ENCODE assay signal across 24 cellular contexts in genomic region chr6:134470090-134470975, GRCh38.
DNase-seq lines count a peak whose midpoint lies in the region; ATAC-seq, FAIRE-seq and TF ChIP-seq lines count a peak whose summit lies in the region.
"Had no signal": no experiment of that assay in that cellular context is flagged by ENCODE, and none has a peak within 500 bp of the region (broad histone marks: within the 10 kb centered on the region; RNA-seq: fewer than 3 reads in every experiment).

No MANE protein-coding gene starts in this region.

- CTCF ChIA-PET in HepG2 (lab: Yijun Ruan, JAX; ENCODE audit: low intra/inter-chr PET ratio, low total read pairs) = no interaction called here

- no peaks in the 10 kb centered on the region for H4K20me1 ChIP-seq in HepG2 (ENCODE audit: insufficient read depth, low read length)
- H4K20me1 ChIP-seq: BLaER1 treated with 17β-estradiol and CSF1 and Interleukin-3, amounts not matched to agents 10 nM and 100 nM had no signal

- WGBS in HepG2 (ENCODE audit: low lambda C conversion rate) = 21% methylated on average over 5 of the region's 5 CpGs
- 80% methylated on average over 3 of the region's 5 CpGs for WGBS in right lobe of liver (ENCODE audit: insufficient coverage, low coverage, low lambda C conversion rate, missing lambda C conversion rate)
- WGBS in psoas muscle, 3 donors = 35 to 60% (median 38%) methylated on average over 5 of the region's 5 CpGs
- 92 to 96% methylated on average over 5 of the region's 5 CpGs for WGBS in thyroid gland, 2 donors

- no peak for TF ChIP-seq POLR2A in HepG2 (IDR thresholded peaks at IDR 0.05; ENCODE audit: insufficient read depth in 1 of 2, low read depth in 2 of 2, low read length in 2 of 2)
- TF ChIP-seq POLR2A in right lobe of liver (IDR thresholded peaks at IDR 0.05) = no peak
- no peak for TF ChIP-seq POLR2A in thyroid gland (IDR thresholded peaks at IDR 0.05)

- in situ Hi-C loops in HepG2 (cut with HindIII; ENCODE audit: extremely low pct_ligation_motif_present, low pct_unique_long_range_greater_than_20kb) = no loop called here

- H3K4me3 ChIP-seq in HepG2 (replicated peaks in 1 of 3; ENCODE audit: insufficient read depth in 1 of 3, low read depth in 2 of 3, low read length in 3 of 3) = no peak overlapping the region
- no peak overlapping the region for H3K4me3 ChIP-seq in right lobe of liver
- H3K4me3 ChIP-seq in dorsolateral prefrontal cortex = no peak overlapping the region
- H3K4me3 ChIP-seq in psoas muscle = peak overlapping the region; percentile 10
- no peak overlapping the region for H3K4me3 ChIP-seq in thyroid gland (replicated peaks in 1 of 3)
- H3K4me3 ChIP-seq: BLaER1 treated with 17β-estradiol and CSF1 and Interleukin-3, amounts not matched to agents 10 nM and 100 nM; GM23248 had no signal

- no peaks in the 10 kb centered on the region for H3K4me1 ChIP-seq in HepG2 (ENCODE audit: insufficient read depth, low read length)
- H3K4me1 ChIP-seq in right lobe of liver = peaks cover 0 to 28% (median 12%) of the 10 kb centered on the region in 4 donors
- H3K4me1 ChIP-seq in psoas muscle = peaks cover 48% of the 10 kb centered on the region
- H3K4me1 ChIP-seq in thyroid gland = peaks cover 4 to 27% of the 10 kb centered on the region in 2 donors

- no peak overlapping the region for H3K27ac ChIP-seq in HepG2 (ENCODE audit: extremely low read length, insufficient read depth, low read length)
- H3K27ac ChIP-seq in right lobe of liver = no peak overlapping the region
- peak overlapping the region in 40 of 59 donors; percentile 2 to 84 (median 62) for H3K27ac ChIP-seq in dorsolateral prefrontal cortex
- peak overlapping the region; percentile 87 for H3K27ac ChIP-seq in psoas muscle
- no peak overlapping the region for H3K27ac ChIP-seq in thyroid gland
- H3K27ac ChIP-seq: BLaER1 treated with 17β-estradiol and CSF1 and Interleukin-3, amounts not matched to agents 10 nM and 100 nM; GM23248 had no signal

- H3K9me3 ChIP-seq in HepG2 (ENCODE audit: low read length) (no peaks in the 10 kb centered on the region), right lobe of liver (no peaks in the 10 kb centered on the region), psoas muscle (no peaks in the 10 kb centered on the region), thyroid gland (no peaks in the 10 kb centered on the region)
- H3K9me3 ChIP-seq: BLaER1 treated with 17β-estradiol and CSF1 and Interleukin-3, amounts not matched to agents 10 nM and 100 nM; SK-N-SH had no signal

- H3K9ac ChIP-seq in HepG2 (ENCODE audit: insufficient read depth, low read depth, low read length) = no peak overlapping the region
- H3K9ac ChIP-seq: BLaER1 treated with 17β-estradiol and CSF1 and Interleukin-3, amounts not matched to agents 10 nM and 100 nM; GM23248; SK-N-SH had no signal

- no peak overlapping the region for H2AFZ ChIP-seq in HepG2 (ENCODE audit: low read length)
- H2AFZ ChIP-seq: GM23248 had no signal

- H3K79me2 ChIP-seq in HepG2 (ENCODE audit: insufficient read depth, low read length) = no peaks in the 10 kb centered on the region

- TF ChIP-seq CTCF in HepG2 (CRISPR knock-in tag; IDR thresholded peaks at IDR 0.05) = no peak
- TF ChIP-seq CTCF in right lobe of liver (IDR thresholded peaks at IDR 0.05) = no peak
- no peak for TF ChIP-seq CTCF in dorsolateral prefrontal cortex (IDR thresholded peaks at IDR 0.05 in 54 of 56, conservative IDR thresholded peaks at IDR 0.05 in 2 of 56; ENCODE audit: low read depth in 1 of 56, partially characterized antibody in 56 of 56)
- no peak for TF ChIP-seq CTCF in psoas muscle (IDR thresholded peaks at IDR 0.05)
- TF ChIP-seq CTCF in thyroid gland (IDR thresholded peaks at IDR 0.05) = no peak

- H3K36me3 ChIP-seq in HepG2 (replicated peaks in 1 of 2; ENCODE audit: control insufficient read depth in 1 of 2, insufficient read depth in 2 of 2, low read length in 2 of 2) (no peaks in the 10 kb centered on the region), right lobe of liver (no peaks in the 10 kb centered on the region), psoas muscle (ENCODE audit: insufficient read depth in 1 of 2, low read depth in 1 of 2) (no peaks in the 10 kb centered on the region), thyroid gland (no peaks in the 10 kb centered on the region)
- H3K36me3 ChIP-seq: BLaER1 treated with 17β-estradiol and CSF1 and Interleukin-3, amounts not matched to agents 10 nM and 100 nM had no signal

- no TSS peak for BruUV-seq in HepG2 (replicated peaks; lab: Mats Ljungman, UMichigan)

- no peak for DNase-seq in HepG2 (ENCODE audit: low spot score)
- DNase-seq in right lobe of liver = no peak
- no peak for DNase-seq in dorsolateral prefrontal cortex
- DNase-seq in psoas muscle = no peak
- DNase-seq in NOMO-1 treated with DMSO at 0.1 percent for 48 hours (lab: John Stamatoyannopoulos, UW; ENCODE audit: unreplicated experiment) = no peak
- DNase-seq in thyroid gland = no peak
- DNase-seq: CD4-positive, alpha-beta T cell; GM23248; H9; Karpas-422; NCI-H1092; NCI-H1417 treated with DMSO at 0.1 percent for 48 hours; NCI-H1694 treated with DMSO at 0.1 percent for 48 hours; NCI-H2081; NCI-H2171; NCI-H226; NCI-H510A; NCI-H69; PC-3; SK-N-SH had no signal

- no peak for TF ChIP-seq EP300 in HepG2 (IDR thresholded peaks at IDR 0.05; ENCODE audit: low read depth in 2 of 2, low read length in 2 of 2)
- no peak for TF ChIP-seq EP300 in HepG2 (CRISPR knock-in tag; IDR thresholded peaks at IDR 0.05; ENCODE audit: borderline replicate concordance)

- no peak for ATAC-seq in HepG2
- ATAC-seq in right lobe of liver = no peak
- ATAC-seq in psoas muscle = peak; percentile 48 to 83 (median 64)
- no peak for ATAC-seq in HG03196 (IDR thresholded peaks at IDR 0.05; ENCODE audit: unreplicated experiment)
- ATAC-seq: PC-3 had no signal

- POLR2A ChIA-PET in HepG2 (lab: Yijun Ruan, JAX) = no interaction called here

- no peak for TF ChIP-seq RAD21 in HepG2 (CRISPR knock-in tag; IDR thresholded peaks at IDR 0.05)

- no peak overlapping the region for H3K4me2 ChIP-seq in HepG2 (ENCODE audit: low read depth, low read length)
- H3K4me2 ChIP-seq: BLaER1 treated with 17β-estradiol and CSF1 and Interleukin-3, amounts not matched to agents 10 nM and 100 nM; SK-N-SH had no signal

- no peak for FAIRE-seq in HepG2 (lab: Jason Lieb, UNC)
- FAIRE-seq: A204.1, D721Med had no signal

- intact Hi-C loops in HepG2 (cut with micrococcal nuclease; ENCODE audit: unreplicated experiment) = no loop called here
- intact Hi-C loops in right lobe of liver (cut with DNase I) = no loop called here
- intact Hi-C loops in dorsolateral prefrontal cortex (cut with DNase I) = no loop called here
- intact Hi-C loops in psoas muscle (cut with DNase I) = loop anchor here in 1 of 2 donors (5.0 kb wide), 1 partner anchor 293 kb away; no protein-coding TSS in a partner anchor
- intact Hi-C loops in thyroid gland (cut with DNase I) = no loop called here

- H3K27me3 ChIP-seq in HepG2 (ENCODE audit: control insufficient read depth in 1 of 2, insufficient read depth in 2 of 2, low read length in 2 of 2) = 0 out of 5 replicates have a peak, but pooled peaks cover 0 to 5% of the 10 kb centered on the region in 2 experiments
- H3K27me3 ChIP-seq in right lobe of liver = no peaks in the 10 kb centered on the region
- H3K27me3 ChIP-seq in dorsolateral prefrontal cortex = no peaks in the 10 kb centered on the region
- H3K27me3 ChIP-seq in psoas muscle (ENCODE audit: insufficient read depth in 3 of 3, low read length in 2 of 3) = no peaks in the 10 kb centered on the region
- no peaks in the 10 kb centered on the region for H3K27me3 ChIP-seq in thyroid gland
- H3K27me3 ChIP-seq: BLaER1 treated with 17β-estradiol and CSF1 and Interleukin-3, amounts not matched to agents 10 nM and 100 nM had no signal

TF ChIP-seq in HepG2, 621 proteins besides CTCF, POLR2A, EP300 and RAD21:
- TF ChIP-seq HNRNPK (IDR thresholded peaks at IDR 0.05; ENCODE audit: low read depth, low read length, poor library complexity, severe bottlenecking) = peak; percentile 21
- TF ChIP-seq KLF12 (CRISPR knock-in tag; IDR thresholded peaks at IDR 0.05; ENCODE audit: borderline replicate concordance) = no peak
- 0 out of 2 replicates have a peak, but pooled peaks have one; percentile 5 for TF ChIP-seq FOXA1 (IDR thresholded peaks at IDR 0.05)
- TF ChIP-seq FOXA1 (CRISPR knock-in tag; IDR thresholded peaks at IDR 0.05) = no peak
- TF ChIP-seq ZFP90 (CRISPR knock-in tag; IDR thresholded peaks at IDR 0.05; ENCODE audit: borderline replicate concordance) = no peak
- 0 out of 2 replicates have a peak, but pooled peaks have one; percentile 27 for TF ChIP-seq IKZF1 (IDR thresholded peaks at IDR 0.05)
- no peak for TF ChIP-seq ZNF331 (CRISPR knock-in tag; IDR thresholded peaks at IDR 0.05)

Comparison
In these comparisons a context has a peak if more than half of its experiments do, and no peak if none do; other contexts are left out.
1. ATAC-seq: peak in psoas muscle (4 of 4); none in HepG2 (single experiment), right lobe of liver (0 of 4) and HG03196 (single experiment).
2. H3K27ac ChIP-seq: peak in dorsolateral prefrontal cortex (40 of 59) and psoas muscle (single experiment); none in HepG2 (single experiment), right lobe of liver (0 of 3) and thyroid gland (0 of 3).